Comparison of ENCODE assay signal across 1 cellular context in the genomic region with DNA sequence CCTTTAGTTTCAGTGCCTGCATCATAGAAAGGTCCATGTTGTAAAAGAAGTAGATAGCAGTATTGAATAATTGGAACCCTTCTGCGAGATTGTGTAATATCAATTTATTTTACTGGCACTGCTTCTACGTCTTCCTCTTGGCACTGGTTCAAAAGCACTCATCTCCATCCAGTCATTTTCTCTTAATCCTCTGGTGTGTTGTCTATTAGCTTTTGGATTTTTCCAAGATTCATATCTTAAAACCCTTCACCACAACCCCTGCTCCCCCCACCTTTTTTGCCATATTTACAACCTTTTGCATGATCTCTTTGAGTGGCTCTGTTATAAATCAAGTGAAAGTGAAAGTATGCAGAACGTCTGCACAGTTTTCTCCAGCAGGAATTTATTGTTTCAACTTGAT.
TF ChIP-seq lines count a peak whose summit lies in the region.

No MANE protein-coding gene starts in this region.

TF ChIP-seq in GM23338, 12 proteins besides CTCF, POLR2A, EP300 and RAD21 (continued from another document):
- TF ChIP-seq ZNF462 (CRISPR knock-in tag; IDR thresholded peaks at IDR 0.05) (no peak), CREB1 (CRISPR knock-in tag; IDR thresholded peaks at IDR 0.05; ENCODE audit: low read depth) (no peak), NANOG (IDR thresholded peaks at IDR 0.05; ENCODE audit: borderline replicate concordance) (no peak), ZNF114 (CRISPR knock-in tag; IDR thresholded peaks at IDR 0.05) (no peak), STAT1 (IDR thresholded peaks at IDR 0.05; ENCODE audit: unreplicated experiment) (no peak), EZH2 (IDR thresholded peaks at IDR 0.05; ENCODE audit: low read depth, unreplicated experiment) (no peak), ZNF331 (CRISPR knock-in tag; IDR thresholded peaks at IDR 0.05; ENCODE audit: low read depth) (no peak), EZH2phosphoT487 (IDR thresholded peaks at IDR 0.05; ENCODE audit: unreplicated experiment) (no peak), POLR2AphosphoS5 (IDR thresholded peaks at IDR 0.05; ENCODE audit: low read depth) (no peak)
- TF ChIP-seq, protein P1, sequence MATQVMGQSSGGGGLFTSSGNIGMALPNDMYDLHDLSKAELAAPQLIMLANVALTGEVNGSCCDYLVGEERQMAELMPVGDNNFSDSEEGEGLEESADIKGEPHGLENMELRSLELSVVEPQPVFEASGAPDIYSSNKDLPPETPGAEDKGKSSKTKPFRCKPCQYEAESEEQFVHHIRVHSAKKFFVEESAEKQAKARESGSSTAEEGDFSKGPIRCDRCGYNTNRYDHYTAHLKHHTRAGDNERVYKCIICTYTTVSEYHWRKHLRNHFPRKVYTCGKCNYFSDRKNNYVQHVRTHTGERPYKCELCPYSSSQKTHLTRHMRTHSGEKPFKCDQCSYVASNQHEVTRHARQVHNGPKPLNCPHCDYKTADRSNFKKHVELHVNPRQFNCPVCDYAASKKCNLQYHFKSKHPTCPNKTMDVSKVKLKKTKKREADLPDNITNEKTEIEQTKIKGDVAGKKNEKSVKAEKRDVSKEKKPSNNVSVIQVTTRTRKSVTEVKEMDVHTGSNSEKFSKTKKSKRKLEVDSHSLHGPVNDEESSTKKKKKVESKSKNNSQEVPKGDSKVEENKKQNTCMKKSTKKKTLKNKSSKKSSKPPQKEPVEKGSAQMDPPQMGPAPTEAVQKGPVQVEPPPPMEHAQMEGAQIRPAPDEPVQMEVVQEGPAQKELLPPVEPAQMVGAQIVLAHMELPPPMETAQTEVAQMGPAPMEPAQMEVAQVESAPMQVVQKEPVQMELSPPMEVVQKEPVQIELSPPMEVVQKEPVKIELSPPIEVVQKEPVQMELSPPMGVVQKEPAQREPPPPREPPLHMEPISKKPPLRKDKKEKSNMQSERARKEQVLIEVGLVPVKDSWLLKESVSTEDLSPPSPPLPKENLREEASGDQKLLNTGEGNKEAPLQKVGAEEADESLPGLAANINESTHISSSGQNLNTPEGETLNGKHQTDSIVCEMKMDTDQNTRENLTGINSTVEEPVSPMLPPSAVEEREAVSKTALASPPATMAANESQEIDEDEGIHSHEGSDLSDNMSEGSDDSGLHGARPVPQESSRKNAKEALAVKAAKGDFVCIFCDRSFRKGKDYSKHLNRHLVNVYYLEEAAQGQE (IDR thresholded peaks at IDR 0.05; ENCODE audit: unreplicated experiment): no peak
- TF ChIP-seq, protein P2, sequence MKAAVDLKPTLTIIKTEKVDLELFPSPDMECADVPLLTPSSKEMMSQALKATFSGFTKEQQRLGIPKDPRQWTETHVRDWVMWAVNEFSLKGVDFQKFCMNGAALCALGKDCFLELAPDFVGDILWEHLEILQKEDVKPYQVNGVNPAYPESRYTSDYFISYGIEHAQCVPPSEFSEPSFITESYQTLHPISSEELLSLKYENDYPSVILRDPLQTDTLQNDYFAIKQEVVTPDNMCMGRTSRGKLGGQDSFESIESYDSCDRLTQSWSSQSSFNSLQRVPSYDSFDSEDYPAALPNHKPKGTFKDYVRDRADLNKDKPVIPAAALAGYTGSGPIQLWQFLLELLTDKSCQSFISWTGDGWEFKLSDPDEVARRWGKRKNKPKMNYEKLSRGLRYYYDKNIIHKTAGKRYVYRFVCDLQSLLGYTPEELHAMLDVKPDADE (IDR thresholded peaks at IDR 0.05): no peak
